ENCODE assay signal across 1 cellular context in the genomic region with DNA sequence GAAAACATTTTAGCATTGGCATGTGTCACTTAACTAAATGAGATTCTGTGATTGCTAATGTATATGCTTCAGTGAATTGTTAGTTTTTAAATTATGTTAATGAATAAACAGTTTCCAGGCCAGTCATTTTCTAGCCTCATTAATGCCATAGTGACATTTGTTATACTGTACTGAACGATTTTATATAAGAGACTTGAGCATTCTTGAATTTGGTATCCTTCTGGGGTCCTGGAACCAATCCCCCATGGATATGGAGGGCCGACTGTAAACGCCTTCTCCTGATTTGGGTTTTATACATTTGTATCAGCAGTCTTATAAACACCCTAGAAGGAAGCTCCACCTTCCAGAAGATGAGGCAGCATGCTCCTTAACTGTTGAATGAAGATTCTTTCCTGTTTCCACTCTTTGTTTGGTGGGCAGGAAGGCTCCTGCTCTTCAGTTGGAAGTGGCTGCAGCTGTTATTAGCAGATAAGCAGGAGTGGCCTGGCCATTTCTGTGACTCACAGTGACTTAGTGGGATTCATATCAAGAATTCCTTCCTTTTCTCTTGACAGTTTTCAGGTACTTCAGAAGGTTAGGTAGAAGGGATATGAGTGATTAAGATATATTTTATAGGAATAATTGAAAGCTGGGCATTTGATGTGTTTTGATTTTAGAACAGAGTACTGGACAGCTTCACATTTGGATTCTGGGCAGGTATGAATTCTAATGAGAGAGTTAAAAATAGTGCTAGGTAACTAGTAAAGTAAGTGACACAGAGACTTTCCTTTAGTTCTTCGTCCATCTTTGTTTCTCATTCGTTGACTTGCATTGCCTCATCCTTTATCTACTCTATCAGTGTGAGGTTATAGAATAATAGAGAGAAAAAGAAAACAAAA.
TF ChIP-seq lines count a peak whose summit lies in the region.

No MANE protein-coding gene starts in this region.

TF ChIP-seq in K562, 482 proteins besides CTCF, POLR2A, EP300 and RAD21 (continued from another document and continues in another):
- TF ChIP-seq, protein P1, sequence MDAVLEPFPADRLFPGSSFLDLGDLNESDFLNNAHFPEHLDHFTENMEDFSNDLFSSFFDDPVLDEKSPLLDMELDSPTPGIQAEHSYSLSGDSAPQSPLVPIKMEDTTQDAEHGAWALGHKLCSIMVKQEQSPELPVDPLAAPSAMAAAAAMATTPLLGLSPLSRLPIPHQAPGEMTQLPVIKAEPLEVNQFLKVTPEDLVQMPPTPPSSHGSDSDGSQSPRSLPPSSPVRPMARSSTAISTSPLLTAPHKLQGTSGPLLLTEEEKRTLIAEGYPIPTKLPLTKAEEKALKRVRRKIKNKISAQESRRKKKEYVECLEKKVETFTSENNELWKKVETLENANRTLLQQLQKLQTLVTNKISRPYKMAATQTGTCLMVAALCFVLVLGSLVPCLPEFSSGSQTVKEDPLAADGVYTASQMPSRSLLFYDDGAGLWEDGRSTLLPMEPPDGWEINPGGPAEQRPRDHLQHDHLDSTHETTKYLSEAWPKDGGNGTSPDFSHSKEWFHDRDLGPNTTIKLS (IDR thresholded peaks at IDR 0.05; ENCODE audit: borderline replicate concordance, low read depth): 0 out of 2 replicates have a peak, but pooled peaks have one; percentile 35
- no peak for TF ChIP-seq MTF1 (CRISPR knock-in tag; IDR thresholded peaks at IDR 0.05; ENCODE audit: borderline replicate concordance)
- TF ChIP-seq, protein P2, sequence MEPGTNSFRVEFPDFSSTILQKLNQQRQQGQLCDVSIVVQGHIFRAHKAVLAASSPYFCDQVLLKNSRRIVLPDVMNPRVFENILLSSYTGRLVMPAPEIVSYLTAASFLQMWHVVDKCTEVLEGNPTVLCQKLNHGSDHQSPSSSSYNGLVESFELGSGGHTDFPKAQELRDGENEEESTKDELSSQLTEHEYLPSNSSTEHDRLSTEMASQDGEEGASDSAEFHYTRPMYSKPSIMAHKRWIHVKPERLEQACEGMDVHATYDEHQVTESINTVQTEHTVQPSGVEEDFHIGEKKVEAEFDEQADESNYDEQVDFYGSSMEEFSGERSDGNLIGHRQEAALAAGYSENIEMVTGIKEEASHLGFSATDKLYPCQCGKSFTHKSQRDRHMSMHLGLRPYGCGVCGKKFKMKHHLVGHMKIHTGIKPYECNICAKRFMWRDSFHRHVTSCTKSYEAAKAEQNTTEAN (CRISPR knock-in tag; IDR thresholded peaks at IDR 0.05): no peak
- TF ChIP-seq, protein P3, sequence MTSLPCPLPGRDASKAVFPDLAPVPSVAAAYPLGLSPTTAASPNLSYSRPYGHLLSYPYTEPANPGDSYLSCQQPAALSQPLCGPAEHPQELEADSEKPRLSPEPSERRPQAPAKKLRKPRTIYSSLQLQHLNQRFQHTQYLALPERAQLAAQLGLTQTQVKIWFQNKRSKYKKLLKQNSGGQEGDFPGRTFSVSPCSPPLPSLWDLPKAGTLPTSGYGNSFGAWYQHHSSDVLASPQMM (CRISPR knock-in tag; IDR thresholded peaks at IDR 0.05): no peak
- no peak for TF ChIP-seq CBX5 (IDR thresholded peaks at IDR 0.05; ENCODE audit: borderline replicate concordance, low read depth)
- TF ChIP-seq CBFA2T2 (conservative IDR thresholded peaks at IDR 0.05): peak; percentile 81
- TF ChIP-seq, protein P4, sequence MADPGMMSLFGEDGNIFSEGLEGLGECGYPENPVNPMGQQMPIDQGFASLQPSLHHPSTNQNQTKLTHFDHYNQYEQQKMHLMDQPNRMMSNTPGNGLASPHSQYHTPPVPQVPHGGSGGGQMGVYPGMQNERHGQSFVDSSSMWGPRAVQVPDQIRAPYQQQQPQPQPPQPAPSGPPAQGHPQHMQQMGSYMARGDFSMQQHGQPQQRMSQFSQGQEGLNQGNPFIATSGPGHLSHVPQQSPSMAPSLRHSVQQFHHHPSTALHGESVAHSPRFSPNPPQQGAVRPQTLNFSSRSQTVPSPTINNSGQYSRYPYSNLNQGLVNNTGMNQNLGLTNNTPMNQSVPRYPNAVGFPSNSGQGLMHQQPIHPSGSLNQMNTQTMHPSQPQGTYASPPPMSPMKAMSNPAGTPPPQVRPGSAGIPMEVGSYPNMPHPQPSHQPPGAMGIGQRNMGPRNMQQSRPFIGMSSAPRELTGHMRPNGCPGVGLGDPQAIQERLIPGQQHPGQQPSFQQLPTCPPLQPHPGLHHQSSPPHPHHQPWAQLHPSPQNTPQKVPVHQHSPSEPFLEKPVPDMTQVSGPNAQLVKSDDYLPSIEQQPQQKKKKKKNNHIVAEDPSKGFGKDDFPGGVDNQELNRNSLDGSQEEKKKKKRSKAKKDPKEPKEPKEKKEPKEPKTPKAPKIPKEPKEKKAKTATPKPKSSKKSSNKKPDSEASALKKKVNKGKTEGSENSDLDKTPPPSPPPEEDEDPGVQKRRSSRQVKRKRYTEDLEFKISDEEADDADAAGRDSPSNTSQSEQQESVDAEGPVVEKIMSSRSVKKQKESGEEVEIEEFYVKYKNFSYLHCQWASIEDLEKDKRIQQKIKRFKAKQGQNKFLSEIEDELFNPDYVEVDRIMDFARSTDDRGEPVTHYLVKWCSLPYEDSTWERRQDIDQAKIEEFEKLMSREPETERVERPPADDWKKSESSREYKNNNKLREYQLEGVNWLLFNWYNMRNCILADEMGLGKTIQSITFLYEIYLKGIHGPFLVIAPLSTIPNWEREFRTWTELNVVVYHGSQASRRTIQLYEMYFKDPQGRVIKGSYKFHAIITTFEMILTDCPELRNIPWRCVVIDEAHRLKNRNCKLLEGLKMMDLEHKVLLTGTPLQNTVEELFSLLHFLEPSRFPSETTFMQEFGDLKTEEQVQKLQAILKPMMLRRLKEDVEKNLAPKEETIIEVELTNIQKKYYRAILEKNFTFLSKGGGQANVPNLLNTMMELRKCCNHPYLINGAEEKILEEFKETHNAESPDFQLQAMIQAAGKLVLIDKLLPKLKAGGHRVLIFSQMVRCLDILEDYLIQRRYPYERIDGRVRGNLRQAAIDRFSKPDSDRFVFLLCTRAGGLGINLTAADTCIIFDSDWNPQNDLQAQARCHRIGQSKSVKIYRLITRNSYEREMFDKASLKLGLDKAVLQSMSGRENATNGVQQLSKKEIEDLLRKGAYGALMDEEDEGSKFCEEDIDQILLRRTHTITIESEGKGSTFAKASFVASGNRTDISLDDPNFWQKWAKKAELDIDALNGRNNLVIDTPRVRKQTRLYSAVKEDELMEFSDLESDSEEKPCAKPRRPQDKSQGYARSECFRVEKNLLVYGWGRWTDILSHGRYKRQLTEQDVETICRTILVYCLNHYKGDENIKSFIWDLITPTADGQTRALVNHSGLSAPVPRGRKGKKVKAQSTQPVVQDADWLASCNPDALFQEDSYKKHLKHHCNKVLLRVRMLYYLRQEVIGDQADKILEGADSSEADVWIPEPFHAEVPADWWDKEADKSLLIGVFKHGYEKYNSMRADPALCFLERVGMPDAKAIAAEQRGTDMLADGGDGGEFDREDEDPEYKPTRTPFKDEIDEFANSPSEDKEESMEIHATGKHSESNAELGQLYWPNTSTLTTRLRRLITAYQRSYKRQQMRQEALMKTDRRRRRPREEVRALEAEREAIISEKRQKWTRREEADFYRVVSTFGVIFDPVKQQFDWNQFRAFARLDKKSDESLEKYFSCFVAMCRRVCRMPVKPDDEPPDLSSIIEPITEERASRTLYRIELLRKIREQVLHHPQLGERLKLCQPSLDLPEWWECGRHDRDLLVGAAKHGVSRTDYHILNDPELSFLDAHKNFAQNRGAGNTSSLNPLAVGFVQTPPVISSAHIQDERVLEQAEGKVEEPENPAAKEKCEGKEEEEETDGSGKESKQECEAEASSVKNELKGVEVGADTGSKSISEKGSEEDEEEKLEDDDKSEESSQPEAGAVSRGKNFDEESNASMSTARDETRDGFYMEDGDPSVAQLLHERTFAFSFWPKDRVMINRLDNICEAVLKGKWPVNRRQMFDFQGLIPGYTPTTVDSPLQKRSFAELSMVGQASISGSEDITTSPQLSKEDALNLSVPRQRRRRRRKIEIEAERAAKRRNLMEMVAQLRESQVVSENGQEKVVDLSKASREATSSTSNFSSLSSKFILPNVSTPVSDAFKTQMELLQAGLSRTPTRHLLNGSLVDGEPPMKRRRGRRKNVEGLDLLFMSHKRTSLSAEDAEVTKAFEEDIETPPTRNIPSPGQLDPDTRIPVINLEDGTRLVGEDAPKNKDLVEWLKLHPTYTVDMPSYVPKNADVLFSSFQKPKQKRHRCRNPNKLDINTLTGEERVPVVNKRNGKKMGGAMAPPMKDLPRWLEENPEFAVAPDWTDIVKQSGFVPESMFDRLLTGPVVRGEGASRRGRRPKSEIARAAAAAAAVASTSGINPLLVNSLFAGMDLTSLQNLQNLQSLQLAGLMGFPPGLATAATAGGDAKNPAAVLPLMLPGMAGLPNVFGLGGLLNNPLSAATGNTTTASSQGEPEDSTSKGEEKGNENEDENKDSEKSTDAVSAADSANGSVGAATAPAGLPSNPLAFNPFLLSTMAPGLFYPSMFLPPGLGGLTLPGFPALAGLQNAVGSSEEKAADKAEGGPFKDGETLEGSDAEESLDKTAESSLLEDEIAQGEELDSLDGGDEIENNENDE (IDR thresholded peaks at IDR 0.05; ENCODE audit: low read depth, low read length): no peak
- peak; percentile 76 for TF ChIP-seq MAFK (IDR thresholded peaks at IDR 0.05; ENCODE audit: low read length)
- TF ChIP-seq NCOA6 (IDR thresholded peaks at IDR 0.05): no peak; the same call in 1 of the 2 replicates
- TF ChIP-seq KLF13 (tag; IDR thresholded peaks at IDR 0.05; ENCODE audit: borderline replicate concordance, low read depth): no peak
- peak; percentile 44; the same call in 1 of the 2 replicates for TF ChIP-seq GTF2E2 (tag; IDR thresholded peaks at IDR 0.05)
- no peak for TF ChIP-seq ZNF668 (CRISPR knock-in tag; IDR thresholded peaks at IDR 0.05)
- TF ChIP-seq NCOA1 (IDR thresholded peaks at IDR 0.05; ENCODE audit: low read depth): peak; percentile 94
- TF ChIP-seq FOXK1 (CRISPR knock-in tag; IDR thresholded peaks at IDR 0.05; ENCODE audit: borderline replicate concordance): no peak
- TF ChIP-seq JUN (IDR thresholded peaks at IDR 0.05; ENCODE audit: borderline replicate concordance, low read depth, low read length): peak; percentile 76
- TF ChIP-seq JUN (CRISPR knock-in tag; IDR thresholded peaks at IDR 0.05; ENCODE audit: borderline replicate concordance): no peak
- no peak for TF ChIP-seq E2F3 (CRISPR knock-in tag; IDR thresholded peaks at IDR 0.05)
- no peak for TF ChIP-seq OTX1 (CRISPR knock-in tag; IDR thresholded peaks at IDR 0.05)
- no peak for TF ChIP-seq NCOA4 (IDR thresholded peaks at IDR 0.05; ENCODE audit: partially characterized antibody)
- no peak for TF ChIP-seq ATF1 (CRISPR knock-in tag; IDR thresholded peaks at IDR 0.05)
- peak; percentile 62 for TF ChIP-seq ATF1 (tag; IDR thresholded peaks at IDR 0.05)
- 0 out of 4 replicates have a peak, but pooled peaks of 1 of the 2 experiments have one; percentile 8 for TF ChIP-seq CSDE1 (IDR thresholded peaks at IDR 0.05)
- no peak for TF ChIP-seq ZNF124 (CRISPR knock-in tag; IDR thresholded peaks at IDR 0.05)
- peak; percentile 26; the same call in 1 of the 2 replicates for TF ChIP-seq ZNF197 (CRISPR knock-in tag; IDR thresholded peaks at IDR 0.05; ENCODE audit: low read depth)
- no peak for TF ChIP-seq ZFP1 (CRISPR knock-in tag; IDR thresholded peaks at IDR 0.05)
- TF ChIP-seq, protein P5, sequence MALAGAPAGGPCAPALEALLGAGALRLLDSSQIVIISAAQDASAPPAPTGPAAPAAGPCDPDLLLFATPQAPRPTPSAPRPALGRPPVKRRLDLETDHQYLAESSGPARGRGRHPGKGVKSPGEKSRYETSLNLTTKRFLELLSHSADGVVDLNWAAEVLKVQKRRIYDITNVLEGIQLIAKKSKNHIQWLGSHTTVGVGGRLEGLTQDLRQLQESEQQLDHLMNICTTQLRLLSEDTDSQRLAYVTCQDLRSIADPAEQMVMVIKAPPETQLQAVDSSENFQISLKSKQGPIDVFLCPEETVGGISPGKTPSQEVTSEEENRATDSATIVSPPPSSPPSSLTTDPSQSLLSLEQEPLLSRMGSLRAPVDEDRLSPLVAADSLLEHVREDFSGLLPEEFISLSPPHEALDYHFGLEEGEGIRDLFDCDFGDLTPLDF (CRISPR knock-in tag; IDR thresholded peaks at IDR 0.05): no peak
- TF ChIP-seq MAFF (IDR thresholded peaks at IDR 0.05; ENCODE audit: low read length): peak; percentile 87
- no peak for TF ChIP-seq SETDB1 (IDR thresholded peaks at IDR 0.05; ENCODE audit: low read length)
- TF ChIP-seq YBX1 (IDR thresholded peaks at IDR 0.05): no peak
- peak; percentile 92 for TF ChIP-seq TAL1 (IDR thresholded peaks at IDR 0.05)
- peak; percentile 97 for TF ChIP-seq NFE2 (IDR thresholded peaks at IDR 0.05; ENCODE audit: low read depth)
- TF ChIP-seq, protein P6, sequence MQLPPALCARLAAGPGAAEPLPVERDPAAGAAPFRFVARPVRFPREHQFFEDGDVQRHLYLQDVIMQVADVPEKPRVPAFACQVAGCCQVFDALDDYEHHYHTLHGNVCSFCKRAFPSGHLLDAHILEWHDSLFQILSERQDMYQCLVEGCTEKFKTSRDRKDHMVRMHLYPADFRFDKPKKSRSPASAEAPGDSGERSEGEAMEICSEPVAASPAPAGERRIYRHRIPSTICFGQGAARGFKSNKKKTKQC (CRISPR knock-in tag; IDR thresholded peaks at IDR 0.05): no peak
- no peak for TF ChIP-seq POLR2AphosphoS2 (IDR thresholded peaks at IDR 0.05; ENCODE audit: low read length)
- no peak for TF ChIP-seq ARHGAP35 (IDR thresholded peaks at IDR 0.05; ENCODE audit: partially characterized antibody)
- TF ChIP-seq, protein P7, sequence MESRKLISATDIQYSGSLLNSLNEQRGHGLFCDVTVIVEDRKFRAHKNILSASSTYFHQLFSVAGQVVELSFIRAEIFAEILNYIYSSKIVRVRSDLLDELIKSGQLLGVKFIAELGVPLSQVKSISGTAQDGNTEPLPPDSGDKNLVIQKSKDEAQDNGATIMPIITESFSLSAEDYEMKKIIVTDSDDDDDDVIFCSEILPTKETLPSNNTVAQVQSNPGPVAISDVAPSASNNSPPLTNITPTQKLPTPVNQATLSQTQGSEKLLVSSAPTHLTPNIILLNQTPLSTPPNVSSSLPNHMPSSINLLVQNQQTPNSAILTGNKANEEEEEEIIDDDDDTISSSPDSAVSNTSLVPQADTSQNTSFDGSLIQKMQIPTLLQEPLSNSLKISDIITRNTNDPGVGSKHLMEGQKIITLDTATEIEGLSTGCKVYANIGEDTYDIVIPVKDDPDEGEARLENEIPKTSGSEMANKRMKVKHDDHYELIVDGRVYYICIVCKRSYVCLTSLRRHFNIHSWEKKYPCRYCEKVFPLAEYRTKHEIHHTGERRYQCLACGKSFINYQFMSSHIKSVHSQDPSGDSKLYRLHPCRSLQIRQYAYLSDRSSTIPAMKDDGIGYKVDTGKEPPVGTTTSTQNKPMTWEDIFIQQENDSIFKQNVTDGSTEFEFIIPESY (CRISPR knock-in tag; IDR thresholded peaks at IDR 0.05): no peak
- peak; percentile 54 for TF ChIP-seq ELF1 (tag; IDR thresholded peaks at IDR 0.05)
- TF ChIP-seq, protein P8, sequence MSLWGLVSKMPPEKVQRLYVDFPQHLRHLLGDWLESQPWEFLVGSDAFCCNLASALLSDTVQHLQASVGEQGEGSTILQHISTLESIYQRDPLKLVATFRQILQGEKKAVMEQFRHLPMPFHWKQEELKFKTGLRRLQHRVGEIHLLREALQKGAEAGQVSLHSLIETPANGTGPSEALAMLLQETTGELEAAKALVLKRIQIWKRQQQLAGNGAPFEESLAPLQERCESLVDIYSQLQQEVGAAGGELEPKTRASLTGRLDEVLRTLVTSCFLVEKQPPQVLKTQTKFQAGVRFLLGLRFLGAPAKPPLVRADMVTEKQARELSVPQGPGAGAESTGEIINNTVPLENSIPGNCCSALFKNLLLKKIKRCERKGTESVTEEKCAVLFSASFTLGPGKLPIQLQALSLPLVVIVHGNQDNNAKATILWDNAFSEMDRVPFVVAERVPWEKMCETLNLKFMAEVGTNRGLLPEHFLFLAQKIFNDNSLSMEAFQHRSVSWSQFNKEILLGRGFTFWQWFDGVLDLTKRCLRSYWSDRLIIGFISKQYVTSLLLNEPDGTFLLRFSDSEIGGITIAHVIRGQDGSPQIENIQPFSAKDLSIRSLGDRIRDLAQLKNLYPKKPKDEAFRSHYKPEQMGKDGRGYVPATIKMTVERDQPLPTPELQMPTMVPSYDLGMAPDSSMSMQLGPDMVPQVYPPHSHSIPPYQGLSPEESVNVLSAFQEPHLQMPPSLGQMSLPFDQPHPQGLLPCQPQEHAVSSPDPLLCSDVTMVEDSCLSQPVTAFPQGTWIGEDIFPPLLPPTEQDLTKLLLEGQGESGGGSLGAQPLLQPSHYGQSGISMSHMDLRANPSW (CRISPR knock-in tag; IDR thresholded peaks at IDR 0.05): no peak
- TF ChIP-seq MCM2 (IDR thresholded peaks at IDR 0.05; ENCODE audit: low read depth): no peak
